Comparison of ENCODE assay signal across 8 cellular contexts in the genomic region with DNA sequence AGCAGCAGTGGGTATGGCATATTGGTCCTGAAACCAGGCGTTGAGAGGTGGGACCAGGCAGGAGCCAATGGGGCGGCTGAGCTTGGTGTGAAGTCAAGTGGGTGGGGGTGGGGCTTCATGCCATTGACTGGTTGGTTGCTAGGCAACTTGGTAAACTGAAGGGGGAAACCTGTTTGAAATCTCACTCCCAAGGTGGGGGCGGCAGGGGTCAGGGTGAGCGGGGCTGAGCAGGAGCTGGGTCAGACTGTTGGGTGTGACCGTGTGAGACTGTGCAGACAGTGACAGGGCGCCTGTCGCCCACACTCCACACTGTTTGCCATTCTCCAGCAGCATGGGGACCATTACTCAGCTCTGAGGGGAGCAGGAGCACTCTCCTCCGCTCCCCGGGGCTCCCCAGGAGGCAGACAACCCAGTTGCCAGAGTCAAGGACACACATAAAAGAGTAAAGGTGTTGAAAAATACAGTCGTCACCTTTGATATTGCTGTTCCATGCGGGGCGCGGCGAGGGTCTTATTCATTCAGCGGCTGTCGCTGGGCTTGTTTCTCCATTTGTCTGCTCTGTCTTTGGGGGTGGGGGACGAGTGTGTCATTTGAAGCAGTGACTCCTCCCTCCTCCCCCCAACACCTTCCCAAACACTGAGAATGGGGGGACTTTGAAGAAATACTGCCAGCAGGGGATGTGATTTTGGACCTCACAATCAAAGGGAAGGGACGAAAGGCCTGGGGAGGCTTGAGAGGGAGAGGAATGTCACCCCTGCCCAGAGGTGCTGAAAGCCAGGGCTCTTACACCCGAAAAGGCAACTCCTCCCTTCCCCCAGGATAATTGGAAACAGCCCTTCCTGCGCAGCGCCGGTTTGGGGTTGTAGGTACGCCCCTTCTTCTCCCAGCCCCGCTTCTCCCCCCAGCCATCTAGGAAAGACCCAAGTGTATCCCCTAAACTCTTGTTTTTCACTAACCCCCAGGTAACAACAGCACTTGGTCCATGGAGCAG. TPM values are rescaled to one million over a fixed set of nuclear protein-coding genes. Genes with fewer than 3 reads are reported as not detected.
A peak's percentile ranks its signal among the peaks of the same experiment; 100 is the strongest.
DNase-seq lines count a peak whose midpoint lies in the region; ATAC-seq, FAIRE-seq and TF ChIP-seq lines count a peak whose summit lies in the region.

No MANE protein-coding gene starts in this region.

- no peak for ATAC-seq in HG02763 (IDR thresholded peaks at IDR 0.05; ENCODE audit: unreplicated experiment)
- no peak for ATAC-seq in HG03108 (IDR thresholded peaks at IDR 0.05; ENCODE audit: unreplicated experiment)

- H3K79me2 ChIP-seq in astrocyte (ENCODE audit: insufficient read depth, low read length), result no peaks in the 10 kb centered on the region

- peaks cover 11% of the 10 kb centered on the region for H3K4me1 Mint-ChIP-seq in astrocyte (ENCODE audit: low read depth, unreplicated experiment)
- H3K4me1 Mint-ChIP-seq in immature natural killer cell, result peaks cover 17 to 19% of the 10 kb centered on the region in 2 donors

- H3K4me2 ChIP-seq in BLaER1, result peak overlapping the region; percentile 73; the same call in 1 of the 2 replicates
- peak overlapping the region; percentile 86 for H3K4me2 ChIP-seq in astrocyte (ENCODE audit: low read length)

- DNase-seq in LNCaP clone FGC (ENCODE audit: low read depth), result no peak
- DNase-seq in astrocyte (ENCODE audit: low read depth), result peak; percentile 26
- peak in 2 of 3 donors; percentile 17 for DNase-seq in immature natural killer cell
- DNase-seq in GM10248 (ENCODE audit: extremely low spot score), result no peak
- DNase-seq in cortex of kidney (lab: John Stamatoyannopoulos, UW), result no peak

- H4K20me1 ChIP-seq in BLaER1 (peaks cover 62% of the 10 kb centered on the region), astrocyte (ENCODE audit: insufficient read depth, low read length) (peaks cover 4% of the 10 kb centered on the region)

- H3K9ac ChIP-seq in BLaER1 (no peak overlapping the region), astrocyte (ENCODE audit: low read length) (peak overlapping the region; percentile 23)

- TF ChIP-seq CTCF in LNCaP clone FGC (IDR thresholded peaks at IDR 0.05; ENCODE audit: control insufficient read depth, extremely low read depth, insufficient read depth) (no peak), astrocyte (IDR thresholded peaks at IDR 0.05; ENCODE audit: insufficient read depth, low read depth, low read length) (no peak), GM10248 (IDR thresholded peaks at IDR 0.05; ENCODE audit: control extremely low read depth, extremely low read depth, low read depth, missing control alignments) (no peak)

- H3K4me3 Mint-ChIP-seq in astrocyte (ENCODE audit: unreplicated experiment) (peak overlapping the region; percentile 86), immature natural killer cell (peak overlapping the region; percentile 4 to 48 (median 27))

- H3K27me3 Mint-ChIP-seq in astrocyte (ENCODE audit: low read depth, unreplicated experiment) (peaks cover 12% of the 10 kb centered on the region), immature natural killer cell (ENCODE audit: low read depth in 3 of 3) (peaks cover 10 to 20% (median 19%) of the 10 kb centered on the region in 3 donors)

- H3K36me3 ChIP-seq in BLaER1 (peaks cover 42% of the 10 kb centered on the region), astrocyte (ENCODE audit: insufficient read depth, low read length) (no peaks in the 10 kb centered on the region)

- CTCF ChIA-PET in GM10248 (lab: Yijun Ruan, JAX), result interaction anchor here (1.3 kb wide), 1 partner anchor 16 kb away, joined by 5 read pairs; the partner anchor contains the start of gene WRAP53

- H3K4me1 ChIP-seq in BLaER1 (peaks cover 18% of the 10 kb centered on the region), astrocyte (ENCODE audit: insufficient read depth, low read length) (peaks cover 12% of the 10 kb centered on the region)

- peak overlapping the region; percentile 26 for H2AFZ ChIP-seq in astrocyte (ENCODE audit: low read depth, low read length)

- peaks cover 2% of the 10 kb centered on the region for H3K9me3 Mint-ChIP-seq in astrocyte (ENCODE audit: unreplicated experiment)
- no peaks in the 10 kb centered on the region for H3K9me3 Mint-ChIP-seq in immature natural killer cell

- peaks cover 3% of the 10 kb centered on the region for H3K36me3 Mint-ChIP-seq in astrocyte (ENCODE audit: low read depth, unreplicated experiment)
- H3K36me3 Mint-ChIP-seq in immature natural killer cell, result peaks cover 16 to 23% (median 16%) of the 10 kb centered on the region in 3 donors

- H3K27me3 ChIP-seq in BLaER1 (peaks cover 60% of the 10 kb centered on the region), astrocyte (ENCODE audit: insufficient read depth, low read length) (peaks cover 25% of the 10 kb centered on the region)

- H3K4me3 ChIP-seq in BLaER1 (peak overlapping the region; percentile 59; the same call in 1 of the 2 replicates), LNCaP clone FGC (ENCODE audit: low read depth, low read length) (peak overlapping the region; percentile 44), astrocyte (ENCODE audit: insufficient read depth, low read depth, low read length) (peak overlapping the region; percentile 47)

- H3K9me3 ChIP-seq in BLaER1 (no peaks in the 10 kb centered on the region), astrocyte (ENCODE audit: insufficient read depth, low read depth, low read length) (no peaks in the 10 kb centered on the region)

- FAIRE-seq in astrocyte (lab: Jason Lieb, UNC), result no peak

- H3K27ac Mint-ChIP-seq in astrocyte (ENCODE audit: unreplicated experiment) (peak overlapping the region; percentile 86), immature natural killer cell (no peak overlapping the region)

- no peak overlapping the region for H3K27ac ChIP-seq in BLaER1
- H3K27ac ChIP-seq in astrocyte (ENCODE audit: low read depth, low read length), result no peak overlapping the region

- POLR2A ChIA-PET in GM10248 (lab: Yijun Ruan, JAX), result no interaction called here

RNA-seq across cellular contexts. Expression of gene EFNB3, which starts 1.1 kb away (rescaled TPM):
- 7.0 and 7.6 TPM in 2 replicates for total RNA-seq in astrocyte
- not detected for polyA plus RNA-seq in immature natural killer cell

RNA-seq across cellular contexts. Expression of gene DNAH2, which starts 13.7 kb away (rescaled TPM):
- total RNA-seq in astrocyte, result 0.11 and 0.34 TPM in 2 replicates
- under 1 TPM in 1 of 3 donors, not detected in 2; 0.26 TPM for polyA plus RNA-seq in immature natural killer cell

RNA-seq across cellular contexts. Expression of gene WRAP53, which starts 15.6 kb away (rescaled TPM):
- 14.2 and 15.1 TPM in 2 replicates for total RNA-seq in astrocyte
- polyA plus RNA-seq in immature natural killer cell, result 10 to 100 TPM; 18.5 to 24.8 (median 18.7) TPM

RNA-seq across cellular contexts. Expression of gene TP53, which starts 16.6 kb away (rescaled TPM):
- total RNA-seq in astrocyte, result 94.4 and 100 TPM in 2 replicates
- 10 to 100 TPM; 17.0 to 39.7 (median 18.7) TPM for polyA plus RNA-seq in immature natural killer cell

RNA-seq across cellular contexts. Expression of gene ATP1B2, which starts 53.2 kb away (rescaled TPM):
- total RNA-seq in astrocyte, result 0.65 and 0.89 TPM in 2 replicates
- not detected for polyA plus RNA-seq in immature natural killer cell

Comparison
In these comparisons a context has a peak if more than half of its experiments do, and no peak if none do; other contexts are left out.
1. DNase-seq: peak in astrocyte (single experiment) and immature natural killer cell (2 of 3); none in LNCaP clone FGC (single experiment), GM10248 (single experiment) and cortex of kidney (single experiment).
2. Peak in every context shown above with its lines, with median percentiles within 50 percentile points of each other: H3K4me3 ChIP-seq.